In genomic region chrX:65595460-65595876, GRCh38 we compare ENCODE assay signal across 8 cellular contexts.
DNase-seq lines count a peak whose midpoint lies in the region; ATAC-seq and TF ChIP-seq lines count a peak whose summit lies in the region.

No MANE protein-coding gene starts in this region.

- peak overlapping the region; percentile 13; the same call in 1 of the 2 replicates for H4K5ac ChIP-seq in IMR-90 (ENCODE audit: low read depth, low read length)

- H3K56ac ChIP-seq in IMR-90 (ENCODE audit: extremely low read depth, insufficient read depth, low read length), result peak overlapping the region; percentile 12; the same call in 1 of the 2 replicates

- peak overlapping the region; percentile 7; the same call in 1 of the 2 replicates for H3K9ac ChIP-seq in IMR-90 (ENCODE audit: low read depth, low read length)

- H3K9me1 ChIP-seq in IMR-90 (ENCODE audit: insufficient read depth, low read length), result no peaks in the 10 kb centered on the region

- H3K23ac ChIP-seq in IMR-90 (ENCODE audit: low read depth, low read length), result no peak overlapping the region

- TF ChIP-seq CTCF in IMR-90 (conservative IDR thresholded peaks at IDR 0.05; ENCODE audit: low read depth, low read length), result peak; percentile 100

- H2AFZ ChIP-seq in IMR-90 (replicated peaks; ENCODE audit: low read length, poor library complexity), result peak overlapping the region; percentile 71

- CTCF ChIA-PET in IMR-90 (lab: Yijun Ruan, JAX), result interaction anchor here (0.8 to 1.2 kb wide), 3 partner anchors 74 to 115 kb away, joined by 3 to 4 read pairs (median 3); no protein-coding TSS in a partner anchor

- TF ChIP-seq POLR2A in IMR-90 (IDR thresholded peaks at IDR 0.05; ENCODE audit: low read depth, low read length), result no peak

- H3K9me3 ChIP-seq in IMR-90 (ENCODE audit: control insufficient read depth, insufficient read depth, low read length), result no peaks in the 10 kb centered on the region

- H3K27ac Mint-ChIP-seq in naive B cell, result peak overlapping the region; percentile 87 to 97 (median 95)

- POLR2A ChIA-PET in IMR-90 (lab: Charles Lee; ENCODE audit: unreplicated experiment), result no interaction called here

- 0 out of 2 replicates have a peak overlapping the region, but pooled peaks have one; percentile 47 for H2BK20ac ChIP-seq in IMR-90 (ENCODE audit: low read depth, low read length)

- no peak overlapping the region for H3K4me3 ChIP-seq in IMR-90 (ENCODE audit: insufficient read depth, low read depth, low read length)

- peak overlapping the region; percentile 30; the same call in 1 of the 2 replicates for H3K27ac ChIP-seq in IMR-90 (ENCODE audit: insufficient read depth, low read length)

- peak overlapping the region; percentile 78 for H3K4ac ChIP-seq in IMR-90 (ENCODE audit: low read depth, low read length)

- H2AK5ac ChIP-seq in IMR-90 (ENCODE audit: low read depth, low read length), result no peak overlapping the region

- peak overlapping the region; percentile 61; the same call in 1 of the 2 replicates for H4K91ac ChIP-seq in IMR-90 (ENCODE audit: insufficient read depth, low read depth, low read length)

- H3K4me1 ChIP-seq in IMR-90 (ENCODE audit: control insufficient read depth, insufficient read depth, low read length), result no peaks in the 10 kb centered on the region

- no peaks in the 10 kb centered on the region for H3K9me3 Mint-ChIP-seq in naive B cell

- in situ Hi-C loops in IMR-90 (cut with MboI; ENCODE audit: low sequenced_read_pairs), result no loop called here

- intact Hi-C loops in IMR-90 (cut with micrococcal nuclease), result loop anchor here (1.0 to 2.0 kb wide), 3 partner anchors 73 to 145 kb away; no protein-coding TSS in a partner anchor

- dilution Hi-C loops in IMR-90 (cut with HindIII; ENCODE audit: low sequenced_read_pairs, unreplicated experiment), result no loop called here

- H2BK120ac ChIP-seq in IMR-90 (ENCODE audit: low read depth, low read length), result peak overlapping the region; percentile 75; the same call in 1 of the 2 replicates

- no peaks in the 10 kb centered on the region for H3K36me3 ChIP-seq in IMR-90 (ENCODE audit: control insufficient read depth, insufficient read depth, low read length)

- H3K79me1 ChIP-seq in IMR-90 (ENCODE audit: low read depth in 1 of 2, low read length in 2 of 2), result peaks cover 0 to 7% of the 10 kb centered on the region in 2 experiments; a peak in 1 of 4 replicates

- peak; percentile 83 for TF ChIP-seq RAD21 in IMR-90 (IDR thresholded peaks at IDR 0.05; ENCODE audit: low read length)

- H3K27me3 Mint-ChIP-seq in naive B cell, result peaks cover 0 to 16% (median 3%) of the 10 kb centered on the region in 3 donors

- H4K20me1 ChIP-seq in IMR-90 (ENCODE audit: insufficient read depth, low read length), result no peaks in the 10 kb centered on the region

- peak overlapping the region; percentile 25 to 38; a peak in 1 of 4 replicates for H4K8ac ChIP-seq in IMR-90 (ENCODE audit: low read depth in 2 of 2, low read length in 2 of 2)

- WGBS in IMR-90 (ENCODE audit: extremely low coverage in 2 of 2, insufficient read length in 1 of 2), 2 experiments, result 0% methylated on average over 2 of the region's 3 CpGs; no CpG with 5 or more reads in 1 of the 2 experiments

- peak; percentile 80 for ATAC-seq in GM21515 (IDR thresholded peaks at IDR 0.05; ENCODE audit: unreplicated experiment)
- ATAC-seq in IMR-90 (ENCODE audit: low read depth), result peak; percentile 97
- ATAC-seq in esophagus mucosa, result peak; percentile 99
- ATAC-seq in naive B cell (ENCODE audit: low read depth in 2 of 2), result peak; percentile 87 to 89

- H3K4me1 Mint-ChIP-seq in naive B cell, result peaks cover 37 to 51% (median 38%) of the 10 kb centered on the region in 3 donors

- H3K14ac ChIP-seq in IMR-90 (replicated peaks; ENCODE audit: low read depth, low read length), result no peak overlapping the region

- no TSS peak for BruUV-seq in IMR-90 (replicated peaks; lab: Mats Ljungman, UMichigan)

- no peaks in the 10 kb centered on the region for H3K36me3 Mint-ChIP-seq in naive B cell

- peak overlapping the region in 7 of 8 donors; percentile 39 to 82 (median 68) for H3K4me3 Mint-ChIP-seq in naive B cell

- H2BK5ac ChIP-seq in IMR-90 (ENCODE audit: low read depth, low read length, poor library complexity, severe bottlenecking), result peak overlapping the region; percentile 64

- no peaks in the 10 kb centered on the region; the same call in 1 of the 2 replicates for H3K27me3 ChIP-seq in IMR-90 (ENCODE audit: control insufficient read depth, insufficient read depth, low read length)

- peak; percentile 46 for DNase-seq in D341Med (ENCODE audit: low spot score)
- peak; percentile 93 for DNase-seq in IMR-90
- peak; percentile 99 for DNase-seq in OCI-M2 (lab: John Stamatoyannopoulos, UW; ENCODE audit: unreplicated experiment)
- DNase-seq in activated T-cell treated with anti-CD3 and anti-CD28 coated beads, Interleukin-2, amount 50 U/mL, for 1 hour, result peak; percentile 90
- peak; percentile 87 for DNase-seq in naive B cell
- DNase-seq in stimulated activated CD8-positive, alpha-beta memory T cell treated with anti-CD3 and anti-CD28 coated beads, Interleukin-7, amount 100 ng/mL, for 48 hours (ENCODE audit: extremely low read depth in 1 of 2, low read depth in 1 of 2), result peak; percentile 75 to 91

- H3K4me2 ChIP-seq in IMR-90 (ENCODE audit: low read depth, low read length), result peak overlapping the region; percentile 11; the same call in 1 of the 2 replicates

- no peak overlapping the region; the same call in 1 of the 2 replicates for H3K18ac ChIP-seq in IMR-90 (ENCODE audit: low read depth, low read length)

- no peak overlapping the region for H2AK9ac ChIP-seq in IMR-90 (replicated peaks; ENCODE audit: low read depth, low read length, poor library complexity)

- H2BK15ac ChIP-seq in IMR-90 (ENCODE audit: low read depth, low read length), result no peak overlapping the region

TF ChIP-seq in IMR-90, 13 proteins besides CTCF, POLR2A, EP300 and RAD21:
- TF ChIP-seq FOS (IDR thresholded peaks at IDR 0.05; ENCODE audit: low read depth, low read length) (peak; percentile 28; the same call in 1 of the 2 replicates), SMC3 (IDR thresholded peaks at IDR 0.05; ENCODE audit: low read depth, low read length) (peak; percentile 78), MXI1 (IDR thresholded peaks at IDR 0.05; ENCODE audit: borderline replicate concordance, low read depth, low read length) (no peak), MAFK (IDR thresholded peaks at IDR 0.05; ENCODE audit: low read depth, low read length) (peak; percentile 23; the same call in 1 of the 2 replicates)

Comparison
In these comparisons a context has a peak if more than half of its experiments do, and no peak if none do; other contexts are left out.
1. DNase-seq: peak in every context shown above with its lines; median percentile 99 in OCI-M2; 93 in IMR-90; 90 in activated T-cell treated with anti-CD3 and anti-CD28 coated beads, Interleukin-2, amount 50 U/mL, for 1 hour; 87 in naive B cell; 83 in stimulated activated CD8-positive, alpha-beta memory T cell treated with anti-CD3 and anti-CD28 coated beads, Interleukin-7, amount 100 ng/mL, for 48 hours; 46 in D341Med.